ENCODE assay signal across 11 cellular contexts in genomic region chr2:134926231-134926931, GRCh38. TPM values are rescaled to one million over a fixed set of nuclear protein-coding genes. Genes with fewer than 3 reads are reported as not detected.
DNase-seq lines count a peak whose midpoint lies in the region; ATAC-seq, FAIRE-seq and TF ChIP-seq lines count a peak whose summit lies in the region.
"Had no signal": no experiment of that assay in that cellular context is flagged by ENCODE, and none has a peak within 500 bp of the region (broad histone marks: within the 10 kb centered on the region; RNA-seq: fewer than 3 reads in every experiment).

No MANE protein-coding gene starts in this region.

- H3K4me1 ChIP-seq in astrocyte (ENCODE audit: insufficient read depth, low read length) = peaks cover 6% of the 10 kb centered on the region
- H3K4me1 ChIP-seq in thyroid gland = peaks cover 16 to 32% of the 10 kb centered on the region in 2 donors

- H4K20me1 ChIP-seq in astrocyte (ENCODE audit: insufficient read depth, low read length) = peaks cover 95% of the 10 kb centered on the region

- peaks cover 84% of the 10 kb centered on the region for H3K4me1 Mint-ChIP-seq in stimulated activated naive CD8-positive, alpha-beta T cell treated with anti-CD3 and anti-CD28 coated beads, Interleukin-15, Interleukin-2, amounts not matched to agents 100 ng/mL and 50 ng/mL, for 24 hours (ENCODE audit: low read depth)
- peaks cover 26% of the 10 kb centered on the region for H3K4me1 Mint-ChIP-seq in astrocyte (ENCODE audit: low read depth, unreplicated experiment)

- H3K4me3 Mint-ChIP-seq in stimulated activated naive CD8-positive, alpha-beta T cell treated with anti-CD3 and anti-CD28 coated beads, Interleukin-15, Interleukin-2, amounts not matched to agents 100 ng/mL and 50 ng/mL, for 24 hours = no peak overlapping the region
- H3K4me3 Mint-ChIP-seq in astrocyte (ENCODE audit: unreplicated experiment) = peak overlapping the region; percentile 10

- no peak for DNase-seq in stimulated activated naive CD8-positive, alpha-beta T cell treated with anti-CD3 and anti-CD28 coated beads, Interleukin-15, Interleukin-2, amounts not matched to agents 100 U/mL and 50 U/mL, for 24 hours
- DNase-seq in astrocyte (ENCODE audit: low read depth) (no peak), left lobe of liver (ENCODE audit: low spot score) (no peak), SW 1271 (lab: John Stamatoyannopoulos, UW) (no peak), superior temporal gyrus (ENCODE audit: extremely low spot score) (no peak), CD1c-positive myeloid dendritic cell (ENCODE audit: extremely low spot score) (no peak), thyroid gland (no peak)
- DNase-seq: lower lobe of right lung; NCI-H510A; stimulated activated CD4-positive, alpha-beta T cell treated with anti-CD3 and anti-CD28 coated beads, Interleukin-12 subunit alpha, Interleukin-12 subunit beta, amount 100 ng/mL, for 4 hours had no signal

- TF ChIP-seq CTCF in astrocyte (IDR thresholded peaks at IDR 0.05; ENCODE audit: insufficient read depth, low read depth, low read length) (no peak), thyroid gland (IDR thresholded peaks at IDR 0.05) (no peak)

- no peak for ATAC-seq in stimulated activated naive CD8-positive, alpha-beta T cell treated with anti-CD3 and anti-CD28 coated beads, Interleukin-15, Interleukin-2, amounts not matched to agents 100 U/mL and 50 U/mL, for 24 hours
- peak; percentile 23 for ATAC-seq in left lobe of liver

- H3K27me3 ChIP-seq in astrocyte (ENCODE audit: insufficient read depth, low read length) (no peaks in the 10 kb centered on the region), thyroid gland (no peaks in the 10 kb centered on the region)

- no peaks in the 10 kb centered on the region for H3K27me3 Mint-ChIP-seq in stimulated activated naive CD8-positive, alpha-beta T cell treated with anti-CD3 and anti-CD28 coated beads, Interleukin-15, Interleukin-2, amounts not matched to agents 100 ng/mL and 50 ng/mL, for 24 hours
- no peaks in the 10 kb centered on the region for H3K27me3 Mint-ChIP-seq in astrocyte (ENCODE audit: low read depth, unreplicated experiment)

- H3K4me2 ChIP-seq in astrocyte (ENCODE audit: low read length) = peak overlapping the region; percentile 3

- no peak overlapping the region for H3K9ac ChIP-seq in astrocyte (ENCODE audit: low read length)

- peak overlapping the region; percentile 54 for H3K27ac Mint-ChIP-seq in stimulated activated naive CD8-positive, alpha-beta T cell treated with anti-CD3 and anti-CD28 coated beads, Interleukin-15, Interleukin-2, amounts not matched to agents 100 ng/mL and 50 ng/mL, for 24 hours
- H3K27ac Mint-ChIP-seq in astrocyte (ENCODE audit: unreplicated experiment) = peak overlapping the region; percentile 8

- no peak for TF ChIP-seq POLR2A in thyroid gland (IDR thresholded peaks at IDR 0.05)

- H3K27ac ChIP-seq in astrocyte (ENCODE audit: low read depth, low read length) = no peak overlapping the region
- no peak overlapping the region for H3K27ac ChIP-seq in thyroid gland
- H3K27ac ChIP-seq: lower lobe of right lung had no signal

- FAIRE-seq in astrocyte (lab: Jason Lieb, UNC) = no peak

- H3K36me3 ChIP-seq in astrocyte (ENCODE audit: insufficient read depth, low read length) (peaks cover 2% of the 10 kb centered on the region), thyroid gland (no peaks in the 10 kb centered on the region)

- intact Hi-C loops in thyroid gland (cut with DNase I) = no loop called here

- H3K36me3 Mint-ChIP-seq in stimulated activated naive CD8-positive, alpha-beta T cell treated with anti-CD3 and anti-CD28 coated beads, Interleukin-15, Interleukin-2, amounts not matched to agents 100 ng/mL and 50 ng/mL, for 24 hours (ENCODE audit: low read depth) = peaks cover 64% of the 10 kb centered on the region
- peaks cover 3% of the 10 kb centered on the region for H3K36me3 Mint-ChIP-seq in astrocyte (ENCODE audit: low read depth, unreplicated experiment)

- H3K9me3 Mint-ChIP-seq in stimulated activated naive CD8-positive, alpha-beta T cell treated with anti-CD3 and anti-CD28 coated beads, Interleukin-15, Interleukin-2, amounts not matched to agents 100 ng/mL and 50 ng/mL, for 24 hours = no peaks in the 10 kb centered on the region
- H3K9me3 Mint-ChIP-seq in astrocyte (ENCODE audit: unreplicated experiment) = no peaks in the 10 kb centered on the region

- H2AFZ ChIP-seq in astrocyte (ENCODE audit: low read depth, low read length) = no peak overlapping the region

- H3K4me3 ChIP-seq in astrocyte (ENCODE audit: insufficient read depth, low read depth, low read length) (no peak overlapping the region), thyroid gland (replicated peaks in 1 of 3) (no peak overlapping the region)
- H3K4me3 ChIP-seq: lower lobe of right lung had no signal

- peaks cover 100% of the 10 kb centered on the region for H3K79me2 ChIP-seq in astrocyte (ENCODE audit: insufficient read depth, low read length)

- 72 to 79% methylated on average over 3 of the region's 3 CpGs for WGBS in thyroid gland, 2 donors

- H3K9me3 ChIP-seq in astrocyte (ENCODE audit: insufficient read depth, low read depth, low read length) (no peaks in the 10 kb centered on the region), thyroid gland (no peaks in the 10 kb centered on the region)
- H3K9me3 ChIP-seq: lower lobe of right lung had no signal

RNA-seq across cellular contexts. Expression of gene CCNT2, which starts 7.8 kb away (rescaled TPM):
- total RNA-seq in astrocyte = 33.2 and 33.4 TPM in 2 replicates
- total RNA-seq in left lobe of liver = 19.5 TPM
- 10 to 100 TPM; 40.1 to 81.8 (median 45.1) TPM for total RNA-seq in thyroid gland
